3 cellular contexts compared by ENCODE assay signal in genomic region chr11:70477607-70478006, GRCh38.
TF ChIP-seq lines count a peak whose summit lies in the region.

No MANE protein-coding gene starts in this region.

TF ChIP-seq in SK-N-SH, 30 proteins besides CTCF, POLR2A, EP300 and RAD21:
- TF ChIP-seq FOXJ3 (CRISPR knock-in tag; IDR thresholded peaks at IDR 0.05) (no peak), RFX5 (IDR thresholded peaks at IDR 0.05; ENCODE audit: low read length) (no peak), CHD2 (IDR thresholded peaks at IDR 0.05; ENCODE audit: low read length, partially characterized antibody) (no peak), JUND (IDR thresholded peaks at IDR 0.05) (no peak), RCOR1 (IDR thresholded peaks at IDR 0.05; ENCODE audit: low read length) (no peak), USF1 (IDR thresholded peaks at IDR 0.05; ENCODE audit: borderline replicate concordance, low read depth) (no peak)

TF ChIP-seq in SK-N-SH treated with all-trans-retinoic acid at 6 μM for 48 hours, 23 proteins besides CTCF, POLR2A, EP300 and RAD21:
- no peak for TF ChIP-seq GLIS3 (CRISPR knock-in tag; IDR thresholded peaks at IDR 0.05)

TF ChIP-seq in HepG2, 621 proteins besides CTCF, POLR2A, EP300 and RAD21:
- TF ChIP-seq TEAD3 (CRISPR knock-in tag; optimal IDR thresholded peaks at IDR 0.05; ENCODE audit: borderline replicate concordance) = no peak
- no peak for TF ChIP-seq KLF12 (CRISPR knock-in tag; IDR thresholded peaks at IDR 0.05; ENCODE audit: borderline replicate concordance)
- TF ChIP-seq ATRX (CRISPR knock-in tag; IDR thresholded peaks at IDR 0.05; ENCODE audit: borderline replicate concordance) = no peak
- TF ChIP-seq ZNF770 (CRISPR knock-in tag; IDR thresholded peaks at IDR 0.05) = no peak
- no peak for TF ChIP-seq ZNF646 (CRISPR knock-in tag; IDR thresholded peaks at IDR 0.05)
- TF ChIP-seq ZFP91 (CRISPR knock-in tag; IDR thresholded peaks at IDR 0.05; ENCODE audit: borderline replicate concordance) = no peak
- TF ChIP-seq ZBTB43 (CRISPR knock-in tag; conservative IDR thresholded peaks at IDR 0.05) = no peak
- no peak for TF ChIP-seq SMARCE1 (IDR thresholded peaks at IDR 0.05; ENCODE audit: borderline replicate concordance)
- TF ChIP-seq ZNF841 (CRISPR knock-in tag; IDR thresholded peaks at IDR 0.05; ENCODE audit: borderline replicate concordance) = no peak
- TF ChIP-seq ZNF207 (IDR thresholded peaks at IDR 0.05; ENCODE audit: borderline replicate concordance) = no peak
- TF ChIP-seq ZNF33B (CRISPR knock-in tag; IDR thresholded peaks at IDR 0.05) = no peak
- no peak for TF ChIP-seq AGO2 (optimal IDR thresholded peaks at IDR 0.05; ENCODE audit: low read depth, low read length)
